Comparison of ENCODE assay signal across 20 cellular contexts in the genomic region with DNA sequence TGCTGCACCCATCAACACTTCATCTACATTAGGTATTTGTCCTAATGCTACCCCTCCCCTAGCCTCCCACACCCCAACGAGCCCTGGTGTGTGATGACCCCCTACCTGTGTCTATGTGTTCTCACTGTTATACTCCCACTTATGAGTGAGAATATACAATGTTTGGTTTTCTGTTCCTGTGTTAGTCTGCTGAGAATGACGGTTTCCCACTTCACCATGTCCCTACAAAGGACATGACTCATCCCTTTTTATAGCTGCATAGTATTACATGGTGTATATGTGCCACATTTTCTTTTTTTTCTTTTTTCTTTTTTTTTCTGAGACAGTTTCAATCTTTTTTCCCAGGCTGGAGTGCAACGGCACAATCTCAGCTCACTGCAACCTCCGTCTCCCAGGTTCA.
DNase-seq lines count a peak whose midpoint lies in the region; TF ChIP-seq lines count a peak whose summit lies in the region.
"Had no signal": no experiment of that assay in that cellular context is flagged by ENCODE, and none has a peak within 500 bp of the region (broad histone marks: within the 10 kb centered on the region; RNA-seq: fewer than 3 reads in every experiment).

No MANE protein-coding gene starts in this region.

- TF ChIP-seq CTCF in ascending aorta (IDR thresholded peaks at IDR 0.05), result no peak

- no peaks in the 10 kb centered on the region for H3K27me3 ChIP-seq in SJCRH30
- H3K27me3 ChIP-seq in ascending aorta, result no peaks in the 10 kb centered on the region

- H3K4me1 ChIP-seq in SJCRH30 (peaks cover 6% of the 10 kb centered on the region), ascending aorta (no peaks in the 10 kb centered on the region)

- H3K9me3 ChIP-seq in SJCRH30 (replicated peaks) (peaks cover 7% of the 10 kb centered on the region; the same call in 1 of the 2 replicates), ascending aorta (peaks cover 0 to 6% of the 10 kb centered on the region in 2 donors)

- no peaks in the 10 kb centered on the region for H3K36me3 ChIP-seq in SJCRH30
- H3K36me3 ChIP-seq in ascending aorta, result no peaks in the 10 kb centered on the region

- H3K4me3 ChIP-seq in SJCRH30 (no peak overlapping the region), ascending aorta (no peak overlapping the region)
- H3K4me3 ChIP-seq: GM12878, GM23248 had no signal

- intact Hi-C loops in ascending aorta (cut with DNase I), result no loop called here

- H3K27ac ChIP-seq in SJCRH30, result peak overlapping the region; percentile 19; the same call in 1 of the 2 replicates
- H3K27ac ChIP-seq in ascending aorta, result no peak overlapping the region
- H3K27ac ChIP-seq: 22Rv1, GM23248 had no signal

- DNase-seq in DMS53 (lab: John Stamatoyannopoulos, UW) (peak; percentile 13), DMS53 treated with DMSO at 0.1 percent for 48 hours (lab: John Stamatoyannopoulos, UW; ENCODE audit: unreplicated experiment) (no peak), M059J (ENCODE audit: low read depth) (peak; percentile 22), SJCRH30 (no peak), 8988T (no peak), NCI-H1105 treated with DMSO at 0.1 percent for 48 hours (lab: John Stamatoyannopoulos, UW) (no peak), ascending aorta (ENCODE audit: low spot score in 2 of 2) (no peak), epidermal melanocyte (ENCODE audit: insufficient read length, low spot score) (no peak)
- DNase-seq: C1 segment of cervical spinal cord; Calu3; CD4-positive, alpha-beta memory T cell; COR-L47; DMS153; DMS79 treated with DMSO at 0.1 percent for 48 hours; GDM1; GM23248; H7; HCEC 1CT had no signal

Comparison
In these comparisons a context has a peak if more than half of its experiments do, and no peak if none do; other contexts are left out.
1. DNase-seq: peak in DMS53 (single experiment) and M059J (single experiment); none in DMS53 treated with DMSO at 0.1 percent for 48 hours (single experiment), SJCRH30 (0 of 2), 8988T (single experiment), NCI-H1105 treated with DMSO at 0.1 percent for 48 hours (single experiment), ascending aorta (0 of 2) and epidermal melanocyte (single experiment).